In the genomic region with DNA sequence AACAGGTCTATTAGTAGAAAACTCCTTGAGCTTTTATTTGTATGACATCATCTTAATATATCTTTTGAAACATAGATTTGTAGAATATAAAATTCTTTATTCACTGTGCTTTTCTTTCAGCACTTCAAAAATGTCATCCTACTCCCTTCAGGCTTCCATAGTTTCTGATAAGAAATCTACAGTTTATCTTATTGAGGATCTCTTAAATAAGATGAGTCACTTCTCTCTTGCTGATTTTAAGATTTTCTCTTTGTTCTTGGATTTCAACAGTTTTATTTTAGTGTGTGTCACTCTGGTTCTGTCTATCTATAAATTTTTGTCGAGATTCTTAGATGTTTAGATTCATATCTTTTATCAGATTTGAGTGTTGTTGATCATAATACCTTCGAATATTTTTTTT, we compare ENCODE assay signal across 11 cellular contexts.
"Had no signal": no experiment of that assay in that cellular context is flagged by ENCODE, and none has a peak within 500 bp of the region (broad histone marks: within the 10 kb centered on the region; RNA-seq: fewer than 3 reads in every experiment).

No MANE protein-coding gene starts in this region.

- H2AFZ ChIP-seq: GM23248, GM23338 had no signal

- H3K27ac Mint-ChIP-seq: GM23338, H9, HFFc6 had no signal

- H3K4me1 Mint-ChIP-seq: GM23338, H9 had no signal

- H3K9ac ChIP-seq: GM23248 had no signal

- H3K9me3 ChIP-seq: HAP-1 had no signal

- H3K4me3 ChIP-seq: GM23248, GM23338, HAP-1 had no signal

- DNase-seq: GM23248, GOT3, H7, H9, HCEC 1CT, HFFc6 had no signal

- ATAC-seq: GM23338, HCT116 had no signal

- H3K27ac ChIP-seq: GM23248 had no signal

- H3K36me3 ChIP-seq: HAP-1 had no signal

- H3K4me2 ChIP-seq: GM23338 had no signal

- FAIRE-seq: H1, H54 had no signal

- H3K4me3 Mint-ChIP-seq: GM23338, H9, HFFc6 had no signal
